In the genomic region with DNA sequence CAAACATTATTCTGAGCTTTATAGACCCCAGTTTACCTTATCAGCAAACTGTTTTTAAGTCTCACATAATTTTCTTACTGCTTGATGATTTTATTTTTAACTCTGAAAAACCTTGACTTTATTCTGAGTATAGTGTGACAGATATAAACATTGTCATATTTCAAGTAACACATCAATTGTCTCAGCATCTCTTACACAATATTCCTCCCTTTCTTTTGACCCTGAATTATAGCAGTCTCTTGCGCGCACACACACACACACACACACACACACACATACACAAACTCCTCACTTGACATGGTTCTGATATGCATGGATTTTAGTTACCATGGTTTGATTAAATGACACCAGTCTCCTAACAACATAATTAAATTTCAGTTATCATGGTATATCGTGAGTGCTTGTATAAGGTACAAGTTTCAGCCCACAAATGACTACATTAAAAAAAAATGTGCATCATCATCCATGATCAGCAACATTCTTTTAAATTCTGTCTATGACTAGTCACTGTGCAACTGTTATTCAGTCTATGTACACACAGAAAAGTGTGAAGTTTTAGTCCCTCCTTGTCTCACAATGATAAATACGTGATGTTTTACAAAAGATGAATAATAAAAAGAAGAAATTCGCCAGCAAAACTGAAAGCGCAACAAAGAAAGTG, we compare ENCODE assay signal across 19 cellular contexts. TPM values are rescaled to one million over a fixed set of nuclear protein-coding genes. Genes with fewer than 3 reads are reported as not detected.
DNase-seq lines count a peak whose midpoint lies in the region; ATAC-seq, FAIRE-seq and TF ChIP-seq lines count a peak whose summit lies in the region.
"Had no signal": no experiment of that assay in that cellular context is flagged by ENCODE, and none has a peak within 500 bp of the region (broad histone marks: within the 10 kb centered on the region; RNA-seq: fewer than 3 reads in every experiment).

No MANE protein-coding gene starts in this region.

- H2AFZ ChIP-seq in IMR-90 (replicated peaks; ENCODE audit: low read length, poor library complexity) (peak overlapping the region; percentile 60), hepatocyte (no peak overlapping the region)

- H3K4me1 Mint-ChIP-seq in CD8-positive, alpha-beta memory T cell, result no peaks in the 10 kb centered on the region

- dilution Hi-C loops in IMR-90 (cut with HindIII; ENCODE audit: low sequenced_read_pairs, unreplicated experiment), result no loop called here

- peak overlapping the region; percentile 55 for H3K9ac ChIP-seq in IMR-90 (ENCODE audit: low read depth, low read length)

- peak overlapping the region; percentile 97 for H3K18ac ChIP-seq in IMR-90 (ENCODE audit: low read depth, low read length)

- H3K9me3 Mint-ChIP-seq in CD8-positive, alpha-beta memory T cell, result peaks cover 0 to 22% (median 11%) of the 10 kb centered on the region in 5 donors

- TF ChIP-seq POLR2A in IMR-90 (IDR thresholded peaks at IDR 0.05; ENCODE audit: low read depth, low read length), result no peak

- peaks cover 0 to 6% of the 10 kb centered on the region in 2 donors for H3K27me3 Mint-ChIP-seq in CD8-positive, alpha-beta memory T cell

- H2BK120ac ChIP-seq in IMR-90 (ENCODE audit: low read depth, low read length), result peak overlapping the region; percentile 99

- no TSS peak for BruUV-seq in IMR-90 (replicated peaks; lab: Mats Ljungman, UMichigan)

- H3K4ac ChIP-seq in IMR-90 (ENCODE audit: low read depth, low read length), result peak overlapping the region; percentile 95

- H3K4me3 ChIP-seq in AG09309 (ENCODE audit: control insufficient read depth, low read depth, low read length), result no peak overlapping the region
- H3K4me3 ChIP-seq in IMR-90 (ENCODE audit: insufficient read depth, low read depth, low read length), result peak overlapping the region; percentile 35; the same call in 1 of the 2 replicates
- no peak overlapping the region for H3K4me3 ChIP-seq in hepatocyte
- no peak overlapping the region for H3K4me3 ChIP-seq in CD8-positive, alpha-beta memory T cell (ENCODE audit: low read length)
- H3K4me3 ChIP-seq: gastroesophageal sphincter had no signal

- peaks cover 16% of the 10 kb centered on the region for H3K9me1 ChIP-seq in IMR-90 (ENCODE audit: insufficient read depth, low read length)

- H3K56ac ChIP-seq in IMR-90 (ENCODE audit: extremely low read depth, insufficient read depth, low read length), result peak overlapping the region; percentile 87

- H2BK5ac ChIP-seq in IMR-90 (ENCODE audit: low read depth, low read length, poor library complexity, severe bottlenecking), result peak overlapping the region; percentile 99

- H3K36me3 ChIP-seq in IMR-90 (ENCODE audit: control insufficient read depth, insufficient read depth, low read length) (no peaks in the 10 kb centered on the region), hepatocyte (replicated peaks; ENCODE audit: insufficient read depth, low read depth) (no peaks in the 10 kb centered on the region)
- no peaks in the 10 kb centered on the region for H3K36me3 ChIP-seq in CD8-positive, alpha-beta memory T cell (ENCODE audit: insufficient read depth, low read length)
- H3K36me3 ChIP-seq: gastroesophageal sphincter had no signal

- H3K27ac ChIP-seq in IMR-90 (ENCODE audit: insufficient read depth, low read length) (peak overlapping the region; percentile 95), hepatocyte (no peak overlapping the region)
- no peak overlapping the region for H3K27ac ChIP-seq in CD8-positive, alpha-beta memory T cell (ENCODE audit: low read depth, low read length)
- H3K27ac ChIP-seq: C4-2B, gastroesophageal sphincter had no signal

- POLR2A ChIA-PET in IMR-90 (lab: Charles Lee; ENCODE audit: unreplicated experiment), result no interaction called here
- POLR2A ChIA-PET in CD8-positive, alpha-beta memory T cell (lab: Charles Lee), result no interaction called here

- peak overlapping the region; percentile 91 for H4K5ac ChIP-seq in IMR-90 (ENCODE audit: low read depth, low read length)

- no peaks in the 10 kb centered on the region for H3K27me3 ChIP-seq in IMR-90 (ENCODE audit: control insufficient read depth, insufficient read depth, low read length)
- no peaks in the 10 kb centered on the region for H3K27me3 ChIP-seq in hepatocyte
- no peaks in the 10 kb centered on the region for H3K27me3 ChIP-seq in CD8-positive, alpha-beta memory T cell (ENCODE audit: insufficient read depth, low read length, poor library complexity, severe bottlenecking)
- H3K27me3 ChIP-seq: gastroesophageal sphincter had no signal

- H3K4me1 ChIP-seq in IMR-90 (ENCODE audit: control insufficient read depth, insufficient read depth, low read length), result peaks cover 12% of the 10 kb centered on the region
- H3K4me1 ChIP-seq in hepatocyte (ENCODE audit: insufficient read depth), result no peaks in the 10 kb centered on the region
- no peaks in the 10 kb centered on the region for H3K4me1 ChIP-seq in CD8-positive, alpha-beta memory T cell (ENCODE audit: insufficient read depth, low read length)
- H3K4me1 ChIP-seq: gastroesophageal sphincter had no signal

- peak overlapping the region; percentile 57 to 83 for H4K8ac ChIP-seq in IMR-90 (ENCODE audit: low read depth in 2 of 2, low read length in 2 of 2)

- H2AK5ac ChIP-seq in IMR-90 (ENCODE audit: low read depth, low read length), result peak overlapping the region; percentile 46; the same call in 1 of the 2 replicates

- no peak for FAIRE-seq in D721Med (lab: Jason Lieb, UNC)
- FAIRE-seq: colon, kidney had no signal

- H3K9me3 ChIP-seq in IMR-90 (ENCODE audit: control insufficient read depth, insufficient read depth, low read length) (peaks cover 9% of the 10 kb centered on the region), hepatocyte (ENCODE audit: low read depth) (peaks cover 5% of the 10 kb centered on the region)
- no peaks in the 10 kb centered on the region for H3K9me3 ChIP-seq in CD8-positive, alpha-beta memory T cell (ENCODE audit: low read length)

- DNase-seq in AG09309 (ENCODE audit: low read depth), result peak; percentile 66
- DNase-seq in IMR-90, result peak; percentile 93
- DNase-seq in astrocyte of the hippocampus (ENCODE audit: low read depth, low spot score), result peak; percentile 17
- no peak for DNase-seq in hepatocyte (ENCODE audit: low spot score)
- no peak for DNase-seq in NCI-H748 treated with DMSO at 0.1 percent for 48 hours (lab: John Stamatoyannopoulos, UW)
- no peak for DNase-seq in D721Med (ENCODE audit: insufficient read length, low spot score)
- no peak for DNase-seq in CD8-positive, alpha-beta memory T cell
- no peak for DNase-seq in C1 segment of cervical spinal cord (lab: John Stamatoyannopoulos, UW)
- DNase-seq: activated naive CD4-positive, alpha-beta T cell treated with anti-CD3 and anti-CD28 coated beads for 36 hours; H9; kidney; NCI-H1092; NCI-H345; stimulated activated CD4-positive, alpha-beta T cell treated with anti-CD3 and anti-CD28 coated beads, Interleukin-2, amount 100 ng/mL, for 24 hours had no signal

- TF ChIP-seq RAD21 in IMR-90 (IDR thresholded peaks at IDR 0.05; ENCODE audit: low read length), result no peak

- intact Hi-C loops in IMR-90 (cut with micrococcal nuclease), result loop anchor here (5.0 kb wide), 1 partner anchor 171 kb away; no protein-coding TSS in a partner anchor

- H3K79me2 ChIP-seq in hepatocyte, result no peaks in the 10 kb centered on the region

- H3K36me3 Mint-ChIP-seq in CD8-positive, alpha-beta memory T cell, result no peaks in the 10 kb centered on the region

- no peak overlapping the region for H3K4me3 Mint-ChIP-seq in CD8-positive, alpha-beta memory T cell
- H3K4me3 Mint-ChIP-seq: activated naive CD4-positive, alpha-beta T cell treated with anti-CD3 and anti-CD28 coated beads for 36 hours; H9 had no signal

- peak; percentile 74 for ATAC-seq in IMR-90 (ENCODE audit: low read depth)
- ATAC-seq: gastroesophageal sphincter had no signal

- H4K91ac ChIP-seq in IMR-90 (ENCODE audit: insufficient read depth, low read depth, low read length), result peak overlapping the region; percentile 87

- H3K14ac ChIP-seq in IMR-90 (replicated peaks; ENCODE audit: low read depth, low read length), result peak overlapping the region; percentile 62

- CTCF ChIA-PET in IMR-90 (lab: Yijun Ruan, JAX), result interaction anchor here (1.0 kb wide), 1 partner anchor 40 kb away, joined by 3 read pairs; the partner anchor contains the start of gene TACR1
- CTCF ChIA-PET in CD8-positive, alpha-beta memory T cell (lab: Charles Lee), result no interaction called here

- H2BK20ac ChIP-seq in IMR-90 (ENCODE audit: low read depth, low read length), result peak overlapping the region; percentile 96

- TF ChIP-seq CTCF in AG09309 (IDR thresholded peaks at IDR 0.05; ENCODE audit: control insufficient read depth, insufficient read depth, low read depth, low read length, missing control alignments), result no peak
- TF ChIP-seq CTCF in IMR-90 (conservative IDR thresholded peaks at IDR 0.05; ENCODE audit: low read depth, low read length), result no peak
- TF ChIP-seq CTCF in hepatocyte (IDR thresholded peaks at IDR 0.05; ENCODE audit: poor library complexity), result no peak
- TF ChIP-seq CTCF in D721Med (IDR thresholded peaks at IDR 0.05; ENCODE audit: insufficient read depth, missing control alignments), result no peak

- H2BK15ac ChIP-seq in IMR-90 (ENCODE audit: low read depth, low read length), result peak overlapping the region; percentile 71; the same call in 1 of the 3 replicates

- WGBS in IMR-90 (ENCODE audit: extremely low coverage in 2 of 2, insufficient read length in 1 of 2), 2 experiments, result no CpG with 5 or more reads among the region's 6 CpGs
- 79% methylated on average over 6 of the region's 6 CpGs for WGBS in hepatocyte (ENCODE audit: low lambda C conversion rate, missing lambda C conversion rate)

- no peak overlapping the region for H3K27ac Mint-ChIP-seq in CD8-positive, alpha-beta memory T cell
- H3K27ac Mint-ChIP-seq: activated naive CD4-positive, alpha-beta T cell treated with anti-CD3 and anti-CD28 coated beads for 36 hours; H9 had no signal

- H3K23ac ChIP-seq in IMR-90 (ENCODE audit: low read depth, low read length), result peak overlapping the region; percentile 83

- in situ Hi-C loops in IMR-90 (cut with MboI; ENCODE audit: low sequenced_read_pairs), result no loop called here

- H2AK9ac ChIP-seq in IMR-90 (replicated peaks; ENCODE audit: low read depth, low read length, poor library complexity), result no peak overlapping the region

- H3K9me2 ChIP-seq in hepatocyte (replicated peaks; ENCODE audit: insufficient read depth), result no peaks in the 10 kb centered on the region

- no peaks in the 10 kb centered on the region for H4K20me1 ChIP-seq in IMR-90 (ENCODE audit: insufficient read depth, low read length)
- no peaks in the 10 kb centered on the region for H4K20me1 ChIP-seq in hepatocyte (ENCODE audit: insufficient read depth, poor library complexity, severe bottlenecking)

- peaks cover 7 to 17% of the 10 kb centered on the region in 2 experiments; a peak in 3 of 4 replicates for H3K79me1 ChIP-seq in IMR-90 (ENCODE audit: low read depth in 1 of 2, low read length in 2 of 2)

- H3K4me2 ChIP-seq in IMR-90 (ENCODE audit: low read depth, low read length), result peak overlapping the region; percentile 95
- H3K4me2 ChIP-seq in hepatocyte, result peak overlapping the region; percentile 26

RNA-seq across cellular contexts. Expression of gene TACR1, which starts 39.5 kb away (rescaled TPM):
- total RNA-seq in IMR-90 (2012; rRNA removed) (under 0.01 TPM in 2 replicates), hepatocyte (0.13 and 0.28 TPM in 2 replicates)
- polyA plus RNA-seq in IMR-90 (2012; rRNA removed) (0.06 and 0.09 TPM in 2 replicates), hepatocyte (0.19 TPM in 1 of 2 replicates, not detected in the other)
- polyA plus RNA-seq in IMR-90 (2012; cell fraction: cytosol; rRNA removed), result 0.02 TPM in 1 of 2 replicates, not detected in the other
- 0.10 and 0.23 TPM in 2 replicates for polyA plus RNA-seq in IMR-90 (2012; cell fraction: nucleus; rRNA removed; ENCODE audit: low replicate concordance)
- total RNA-seq in CD8-positive, alpha-beta memory T cell, result not detected
- not detected for polyA plus RNA-seq in CD8-positive, alpha-beta memory T cell
- total RNA-seq: activated CD8-positive, alpha-beta memory T cell treated with anti-CD3 and anti-CD28 coated beads for 36 hours; activated naive CD4-positive, alpha-beta T cell treated with anti-CD3 and anti-CD28 coated beads for 36 hours; pulmonary artery endothelial cell had no signal

Comparison
In these comparisons a context has a peak if more than half of its experiments do, and no peak if none do; other contexts are left out.
1. DNase-seq: peak in AG09309 (single experiment), IMR-90 (single experiment) and astrocyte of the hippocampus (single experiment); none in hepatocyte (single experiment), NCI-H748 treated with DMSO at 0.1 percent for 48 hours (single experiment), D721Med (single experiment), CD8-positive, alpha-beta memory T cell (0 of 5) and C1 segment of cervical spinal cord (0 of 14).